Comparison of ENCODE assay signal across 8 cellular contexts in the genomic region with DNA sequence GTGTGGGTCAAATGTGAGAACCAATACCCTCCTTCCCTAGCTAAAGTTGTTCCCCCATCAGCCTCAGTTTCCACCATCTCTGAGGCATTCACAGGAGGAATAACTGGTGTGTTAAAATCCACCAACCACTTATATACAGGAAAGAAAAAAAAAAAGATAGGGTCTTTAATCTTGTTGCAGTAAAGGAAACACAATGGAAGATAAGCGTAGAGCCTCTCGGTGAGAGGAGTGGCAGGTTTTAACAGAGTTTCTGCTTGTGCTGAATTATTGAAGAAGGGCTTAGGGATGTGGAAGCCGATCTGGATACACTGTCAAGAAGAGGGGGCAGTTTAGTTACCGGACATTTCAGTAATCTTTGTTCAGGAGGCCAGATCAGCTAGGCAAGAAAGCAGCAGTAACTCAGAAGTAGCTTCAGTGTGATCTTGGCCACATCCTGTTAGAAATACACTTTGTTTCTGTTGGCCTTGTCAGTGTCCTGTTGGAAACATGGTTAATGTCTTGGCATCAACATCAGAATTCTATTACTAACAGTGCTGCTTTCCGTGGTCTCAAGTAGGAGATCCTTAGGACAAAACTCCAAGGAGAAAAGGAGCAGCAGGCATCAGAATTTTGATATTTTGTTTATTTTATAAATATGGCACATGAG. TPM values are rescaled to one million over a fixed set of nuclear protein-coding genes. Genes with fewer than 3 reads are reported as not detected.
DNase-seq lines count a peak whose midpoint lies in the region; ATAC-seq and TF ChIP-seq lines count a peak whose summit lies in the region.
"Not testable (repeated sequence)": the region's sequence is repeated elsewhere in the genome, so short reads cannot be mapped to it uniquely, and the experiment has no call there.

No MANE protein-coding gene starts in this region.

- peak overlapping the region; percentile 86 for H3K27ac Mint-ChIP-seq in CD4-positive, alpha-beta T cell
- H3K27ac Mint-ChIP-seq in activated CD8-positive, alpha-beta memory T cell treated with anti-CD3 and anti-CD28 coated beads, Interleukin-2, amount 10 ng/mL, durations not matched to agents 7 days and 5 days, result peak overlapping the region; percentile 73

- H3K36me3 Mint-ChIP-seq in CD4-positive, alpha-beta T cell (ENCODE audit: low read depth); activated CD8-positive, alpha-beta memory T cell treated with anti-CD3 and anti-CD28 coated beads, Interleukin-2, amount 10 ng/mL, durations not matched to agents 7 days and 5 days: not testable (repeated sequence)

- intact Hi-C loops in CD4-positive, alpha-beta T cell (cut with DNase I, micrococcal nuclease); tibial artery (cut with DNase I; ENCODE audit: low total_unique reads): not testable (repeated sequence)

- H3K4me1 Mint-ChIP-seq in CD4-positive, alpha-beta T cell (ENCODE audit: low read depth), result peaks cover 64% of the 10 kb centered on the region
- H3K4me1 Mint-ChIP-seq in activated CD8-positive, alpha-beta memory T cell treated with anti-CD3 and anti-CD28 coated beads, Interleukin-2, amount 10 ng/mL, durations not matched to agents 7 days and 5 days, result peaks cover 33% of the 10 kb centered on the region

- H2AFZ ChIP-seq in Loucy (ENCODE audit: low read length); parathyroid adenoma: not testable (repeated sequence)

- not testable (repeated sequence) for H3K27me3 Mint-ChIP-seq in CD4-positive, alpha-beta T cell; activated CD8-positive, alpha-beta memory T cell treated with anti-CD3 and anti-CD28 coated beads, Interleukin-2, amount 10 ng/mL, durations not matched to agents 7 days and 5 days

- CTCF ChIA-PET in CD4-positive, alpha-beta T cell (lab: Charles Lee); activated CD8-positive, alpha-beta memory T cell treated with anti-CD3 and anti-CD28 coated beads, Interleukin-2, amount 10 ng/mL, durations not matched to agents 7 days and 5 days (lab: Charles Lee): not testable (repeated sequence)

- peak overlapping the region; percentile 72 for H3K4me3 Mint-ChIP-seq in CD4-positive, alpha-beta T cell
- peak overlapping the region; percentile 6 for H3K4me3 Mint-ChIP-seq in activated CD8-positive, alpha-beta memory T cell treated with anti-CD3 and anti-CD28 coated beads, Interleukin-2, amount 10 ng/mL, durations not matched to agents 7 days and 5 days

- not testable (repeated sequence) for H3K9me3 Mint-ChIP-seq in CD4-positive, alpha-beta T cell; activated CD8-positive, alpha-beta memory T cell treated with anti-CD3 and anti-CD28 coated beads, Interleukin-2, amount 10 ng/mL, durations not matched to agents 7 days and 5 days (ENCODE audit: low read depth)

- H3K4me3 ChIP-seq in Loucy (ENCODE audit: low read length, poor library complexity, severe bottlenecking); fibroblast of mammary gland (ENCODE audit: control insufficient read depth, low read depth, low read length); parathyroid adenoma (ENCODE audit: low read depth, low read length): not testable (repeated sequence)
- H3K4me3 ChIP-seq in tibial artery, result peak overlapping the region in 1 of 2 donors; percentile 16

- H3K27me3 ChIP-seq in CD4-positive, alpha-beta T cell (ENCODE audit: control insufficient read depth, insufficient read depth, low read length); Loucy (ENCODE audit: insufficient read depth, low read length, poor library complexity, severe bottlenecking); parathyroid adenoma (ENCODE audit: control insufficient read depth, insufficient read depth, low read length); tibial artery: not testable (repeated sequence)

- POLR2A ChIA-PET in CD4-positive, alpha-beta T cell (lab: Charles Lee), result not testable (repeated sequence)

- H3K4me1 ChIP-seq in Loucy (ENCODE audit: insufficient read depth, low read length, poor library complexity, severe bottlenecking) (peaks cover 19% of the 10 kb centered on the region), parathyroid adenoma (peaks cover 13% of the 10 kb centered on the region), tibial artery (peaks cover 0 to 33% (median 10%) of the 10 kb centered on the region in 4 donors)

- H3F3A ChIP-seq in Loucy (ENCODE audit: low read depth), result not testable (repeated sequence)

- DNase-seq in CD4-positive, alpha-beta T cell; activated CD8-positive, alpha-beta memory T cell treated with anti-CD3 and anti-CD28 coated beads, Interleukin-2, amount 10 ng/mL, durations not matched to agents 7 days and 5 days; tibial artery: not testable (repeated sequence)
- DNase-seq in brain pericyte (ENCODE audit: low read depth, low spot score) (peak; percentile 27), fibroblast of mammary gland (ENCODE audit: low read depth) (peak; percentile 88), left kidney (ENCODE audit: low read depth, low spot score) (peak; percentile 3)

- peaks cover 16% of the 10 kb centered on the region; the same call in 1 of the 2 replicates for H3K79me2 ChIP-seq in Loucy (ENCODE audit: insufficient read depth, low read length)
- not testable (repeated sequence) for H3K79me2 ChIP-seq in parathyroid adenoma

- H3K4me2 ChIP-seq in Loucy (ENCODE audit: low read depth, low read length, poor library complexity, severe bottlenecking), result peak overlapping the region; percentile 39
- not testable (repeated sequence) for H3K4me2 ChIP-seq in parathyroid adenoma (ENCODE audit: low read length)

- not testable (repeated sequence) for H3K9ac ChIP-seq in Loucy (ENCODE audit: low read depth, low read length, poor library complexity, severe bottlenecking); parathyroid adenoma

- H3K36me3 ChIP-seq in Loucy (ENCODE audit: insufficient read depth, low read length); parathyroid adenoma (ENCODE audit: control insufficient read depth, insufficient read depth, low read length); tibial artery: not testable (repeated sequence)

- not testable (repeated sequence) for H3K9me3 ChIP-seq in CD4-positive, alpha-beta T cell (ENCODE audit: control insufficient read depth, low read length); Loucy (ENCODE audit: insufficient read depth, low read depth, low read length); parathyroid adenoma (ENCODE audit: control insufficient read depth, low read length); tibial artery

- not testable (repeated sequence) for H3K27ac ChIP-seq in CD4-positive, alpha-beta T cell (ENCODE audit: low read depth, low read length)
- H3K27ac ChIP-seq in parathyroid adenoma (peak overlapping the region; percentile 67), tibial artery (peak overlapping the region; percentile 61 to 73)

- not testable (repeated sequence) for H3K9me2 ChIP-seq in Loucy (replicated peaks; ENCODE audit: low read depth, low read length)

- TF ChIP-seq CTCF in CD4-positive, alpha-beta T cell (IDR thresholded peaks at IDR 0.05); Loucy (conservative IDR thresholded peaks at IDR 0.05; ENCODE audit: low read length); fibroblast of mammary gland (conservative IDR thresholded peaks at IDR 0.05; ENCODE audit: control insufficient read depth, insufficient read depth, low read depth, low read length); parathyroid adenoma (IDR thresholded peaks at IDR 0.05); tibial artery (IDR thresholded peaks at IDR 0.05): not testable (repeated sequence)

- H4K20me1 ChIP-seq in Loucy (ENCODE audit: insufficient read depth, low read length, poor library complexity, severe bottlenecking), result not testable (repeated sequence)

- ATAC-seq in CD4-positive, alpha-beta T cell (ENCODE audit: poor library complexity), result peak; percentile 42
- ATAC-seq in activated CD8-positive, alpha-beta memory T cell treated with anti-CD3 and anti-CD28 coated beads, Interleukin-2, amount 10 ng/mL, durations not matched to agents 7 days and 5 days, result peak; percentile 69

RNA-seq across cellular contexts. Expression of a gene that starts 40.7 kb away (rescaled TPM):
- under 1 TPM in 1 of 2 experiments, not detected in 1; 0.53 TPM for total RNA-seq in CD4-positive, alpha-beta T cell
- total RNA-seq in activated CD8-positive, alpha-beta memory T cell treated with anti-CD3 and anti-CD28 coated beads, Interleukin-2, amount 10 ng/mL, durations not matched to agents 7 days and 5 days, result under 1 TPM in 1 of 2 experiments, not detected in 1; 0.52 TPM

RNA-seq across cellular contexts. Expression of a gene that starts 43.3 kb away (rescaled TPM):
- 10 to 100 TPM; 33.7 to 36.9 TPM for total RNA-seq in CD4-positive, alpha-beta T cell
- 10 to 100 TPM; 11.6 to 13.5 TPM for total RNA-seq in activated CD8-positive, alpha-beta memory T cell treated with anti-CD3 and anti-CD28 coated beads, Interleukin-2, amount 10 ng/mL, durations not matched to agents 7 days and 5 days
